ENCODE assay signal across 24 cellular contexts in genomic region chr3:99188936-99189335, GRCh38.
"Had no signal": no experiment of that assay in that cellular context is flagged by ENCODE, and none has a peak within 500 bp of the region (broad histone marks: within the 10 kb centered on the region; RNA-seq: fewer than 3 reads in every experiment).

No MANE protein-coding gene starts in this region.

- H3K36me3 ChIP-seq: stomach, suprapubic skin, thoracic aorta, thyroid gland, tibial artery, tibial nerve, transverse colon, upper lobe of left lung, upper lobe of right lung, uterus, vagina had no signal

- H3K9me3 ChIP-seq: suprapubic skin, testis, thoracic aorta, thyroid gland, tibial artery, transverse colon, upper lobe of left lung, upper lobe of right lung, uterus, vagina had no signal

- H3K27ac ChIP-seq: stomach, suprapubic skin, testis, thoracic aorta, thyroid gland, tibial artery, tibial nerve, transverse colon, upper lobe of left lung, upper lobe of right lung, uterus, vagina had no signal

- H3K27me3 ChIP-seq: stomach, suprapubic skin, testis, thyroid gland, tibial artery, tibial nerve, transverse colon, upper lobe of left lung, upper lobe of right lung, uterus, vagina had no signal

- H3K4me3 ChIP-seq: stomach, suprapubic skin, testis, thoracic aorta, thyroid gland, tibial artery, tibial nerve, transverse colon, upper lobe of left lung, upper lobe of right lung, uterus, vagina had no signal

- DNase-seq: stimulated activated CD4-positive, alpha-beta T cell treated with anti-CD3 and anti-CD28 coated beads, Interleukin-2, amount 100 ng/mL, for 48 hours; stimulated activated CD4-positive, alpha-beta T cell treated with anti-CD3 and anti-CD28 coated beads, Interleukin-4, amount 100 ng/mL, for 1 hour; stimulated activated CD4-positive, alpha-beta T cell treated with anti-CD3 and anti-CD28 coated beads, Interleukin-4, amount 100 ng/mL, for 24 hours; stimulated activated CD4-positive, alpha-beta T cell treated with anti-CD3 and anti-CD28 coated beads, Interleukin-4, amount 100 ng/mL, for 4 hours; stimulated activated CD8-positive, alpha-beta memory T cell treated with anti-CD3 and anti-CD28 coated beads, Interleukin-4, amount 100 ng/mL, for 48 hours; stimulated activated naive B cell treated with anti-CD40 and anti-IgM and Interleukin-4, amounts not matched to agents 10 μg/mL and 1 μg/mL and 100 μg/mL, for 72 hours; stimulated activated naive CD4-positive, alpha-beta T cell; stimulated activated naive CD4-positive, alpha-beta T cell treated with Interleukin-2 at 50 U/mL for 16 hours; stimulated activated naive CD8-positive, alpha-beta T cell treated with anti-CD3 and anti-CD28 coated beads, Interleukin-15, amount 100 ng/mL, for 72 hours; stimulated activated naive CD8-positive, alpha-beta T cell treated with anti-CD3 and anti-CD28 coated beads, Interleukin-15, Interleukin-2, amounts not matched to agents 100 U/mL and 50 U/mL, for 24 hours; stomach; substantia nigra; testis; thyroid gland; tibial artery; transverse colon; trophoblast cell; upper lobe of left lung; upper lobe of right lung; uterus had no signal

- H3K4me1 ChIP-seq: stomach, suprapubic skin, testis, thyroid gland, tibial nerve, transverse colon, upper lobe of left lung, upper lobe of right lung, uterus, vagina had no signal
